Comparison of ENCODE assay signal across 1 cellular context in genomic region chr17:50798424-50799344, GRCh38.
TF ChIP-seq lines count a peak whose summit lies in the region.

No MANE protein-coding gene starts in this region.

TF ChIP-seq in H1, 55 proteins besides CTCF, POLR2A, EP300 and RAD21:
- no peak for TF ChIP-seq RNF2 (IDR thresholded peaks at IDR 0.05; ENCODE audit: borderline replicate concordance, low read depth, low read length, missing control alignments, poor library complexity, severe bottlenecking)
- TF ChIP-seq GABPA (IDR thresholded peaks at IDR 0.05; ENCODE audit: borderline replicate concordance, insufficient read depth, low read length): no peak
- no peak for TF ChIP-seq NRF1 (IDR thresholded peaks at IDR 0.05; ENCODE audit: low read depth, low read length)
- TF ChIP-seq HDAC2 (IDR thresholded peaks at IDR 0.05; ENCODE audit: borderline replicate concordance in 1 of 2, low read depth in 2 of 2, low read length in 2 of 2): no peak
- TF ChIP-seq ZNF274 (IDR thresholded peaks at IDR 0.05; ENCODE audit: borderline replicate concordance, extremely low read depth, low read length): no peak
- no peak for TF ChIP-seq SUZ12 (IDR thresholded peaks at IDR 0.05; ENCODE audit: low read length)
- no peak for TF ChIP-seq SIN3A (conservative IDR thresholded peaks at IDR 0.05 in 1 of 2, IDR thresholded peaks at IDR 0.05 in 1 of 2; ENCODE audit: low read depth in 1 of 2, low read length in 2 of 2)
- no peak for TF ChIP-seq TAF7 (optimal IDR thresholded peaks at IDR 0.05; ENCODE audit: borderline replicate concordance, low read depth, low read length)
- TF ChIP-seq POU5F1 (IDR thresholded peaks at IDR 0.05; ENCODE audit: low read depth, low read length): no peak
- TF ChIP-seq BACH1 (IDR thresholded peaks at IDR 0.05; ENCODE audit: low read length): no peak
- no peak for TF ChIP-seq TEAD4 (IDR thresholded peaks at IDR 0.05; ENCODE audit: low read depth, low read length)
- no peak for TF ChIP-seq SIX5 (IDR thresholded peaks at IDR 0.05; ENCODE audit: low read depth, low read length)
- no peak for TF ChIP-seq ATF2 (IDR thresholded peaks at IDR 0.05; ENCODE audit: low read length)
- TF ChIP-seq CBX5 (IDR thresholded peaks at IDR 0.05; ENCODE audit: low read depth, low read length): no peak
- TF ChIP-seq SRF (IDR thresholded peaks at IDR 0.05; ENCODE audit: low read depth, low read length): no peak
- TF ChIP-seq CBX8 (IDR thresholded peaks at IDR 0.05; ENCODE audit: borderline replicate concordance, low read depth, low read length): no peak
- TF ChIP-seq CTBP2 (IDR thresholded peaks at IDR 0.05; ENCODE audit: borderline replicate concordance, insufficient read depth, insufficient read length, low read length): no peak
- no peak for TF ChIP-seq E2F6 (IDR thresholded peaks at IDR 0.05)
- no peak for TF ChIP-seq FOSL1 (IDR thresholded peaks at IDR 0.05; ENCODE audit: insufficient read depth, low read depth, low read length)
